Comparison of ENCODE assay signal across 16 cellular contexts in genomic region chr14:50063876-50064420, GRCh38. TPM values are rescaled to one million over a fixed set of nuclear protein-coding genes. Genes with fewer than 3 reads are reported as not detected.
A peak's percentile ranks its signal among the peaks of the same experiment; 100 is the strongest.
DNase-seq lines count a peak whose midpoint lies in the region; ATAC-seq, FAIRE-seq and TF ChIP-seq lines count a peak whose summit lies in the region.
"Had no signal": no experiment of that assay in that cellular context is flagged by ENCODE, and none has a peak within 500 bp of the region (broad histone marks: within the 10 kb centered on the region; RNA-seq: fewer than 3 reads in every experiment).

No MANE protein-coding gene starts in this region.

- ATAC-seq in activated CD8-positive, alpha-beta T cell treated with anti-CD3 and anti-CD28 coated beads for 36 hours: no peak
- ATAC-seq in naive B cell (ENCODE audit: low read depth in 2 of 2) (no peak), GM21717 (IDR thresholded peaks at IDR 0.05; ENCODE audit: unreplicated experiment) (no peak)

- H3K4me3 ChIP-seq in BLaER1 treated with 17β-estradiol and CSF1 and Interleukin-3, amounts not matched to agents 10 nM and 100 nM: no peak overlapping the region; a peak in 1 of 20 replicates
- H3K4me3 ChIP-seq in HAP-1: no peak overlapping the region
- H3K4me3 ChIP-seq: ascending aorta, BLaER1, dorsolateral prefrontal cortex, MG63 had no signal

- peaks cover 20% of the 10 kb centered on the region for H3K36me3 Mint-ChIP-seq in activated CD8-positive, alpha-beta T cell treated with anti-CD3 and anti-CD28 coated beads for 36 hours (ENCODE audit: low read depth)
- H3K36me3 Mint-ChIP-seq in naive B cell: no peaks in the 10 kb centered on the region

- POLR2A ChIA-PET in activated CD8-positive, alpha-beta T cell treated with anti-CD3 and anti-CD28 coated beads for 36 hours (lab: Charles Lee): interaction anchor here (0.5 to 5.8 kb wide), 11 partner anchors 19 to 1521 kb away, joined by 3 to 78 read pairs (median 4); partner anchors contain the start of gene ARF6

- intact Hi-C loops in activated CD8-positive, alpha-beta T cell treated with anti-CD3 and anti-CD28 coated beads for 36 hours (cut with micrococcal nuclease): loop anchor here (2.0 kb wide), 1 partner anchor 25 kb away; no protein-coding TSS in a partner anchor

- peak overlapping the region; percentile 99 for H3K27ac Mint-ChIP-seq in activated CD8-positive, alpha-beta T cell treated with anti-CD3 and anti-CD28 coated beads for 36 hours
- H3K27ac Mint-ChIP-seq in naive B cell: peak overlapping the region; percentile 95 to 100 (median 98)
- H3K27ac Mint-ChIP-seq: progenitor cell of endocrine pancreas had no signal

- TF ChIP-seq POLR2A in GM12892 (IDR thresholded peaks at IDR 0.05; ENCODE audit: low read depth, low read length): no peak

- H3K9ac ChIP-seq in BLaER1 treated with 17β-estradiol and CSF1 and Interleukin-3, amounts not matched to agents 10 nM and 100 nM: peak overlapping the region in 9 of 11 experiments; percentile 10 to 72 (median 24); a peak in 14 of 22 replicates
- H3K9ac ChIP-seq: BLaER1 had no signal

- H3K27ac ChIP-seq in BLaER1 treated with 17β-estradiol and CSF1 and Interleukin-3, amounts not matched to agents 10 nM and 100 nM: peak overlapping the region; percentile 90 to 99 (median 99); a peak in 20 of 22 replicates
- H3K27ac ChIP-seq: ascending aorta, BLaER1, dorsolateral prefrontal cortex had no signal

- peak overlapping the region in 10 of 11 experiments; percentile 19 to 95 (median 86); a peak in 19 of 22 replicates for H3K4me2 ChIP-seq in BLaER1 treated with 17β-estradiol and CSF1 and Interleukin-3, amounts not matched to agents 10 nM and 100 nM

- CTCF ChIA-PET in activated CD8-positive, alpha-beta T cell treated with anti-CD3 and anti-CD28 coated beads for 36 hours (lab: Charles Lee): interaction anchor here (0.9 to 6.4 kb wide), 8 partner anchors 18 to 212 kb away, joined by 3 to 63 read pairs (median 4); partner anchors contain the start of gene NEMF

- peaks cover 82% of the 10 kb centered on the region for H3K4me1 Mint-ChIP-seq in activated CD8-positive, alpha-beta T cell treated with anti-CD3 and anti-CD28 coated beads for 36 hours (ENCODE audit: low read depth)
- H3K4me1 Mint-ChIP-seq in naive B cell: peaks cover 55 to 89% (median 69%) of the 10 kb centered on the region in 3 donors

- peak; percentile 38 for FAIRE-seq in GM12892 (lab: Jason Lieb, UNC)

- no peak for TF ChIP-seq CTCF in activated CD8-positive, alpha-beta T cell treated with anti-CD3 and anti-CD28 coated beads for 36 hours (IDR thresholded peaks at IDR 0.05)

- in situ Hi-C loops in HAP-1 (cut with MboI; ENCODE audit: low sequenced_read_pairs): no loop called here

- no peaks in the 10 kb centered on the region for H3K9me3 ChIP-seq in BLaER1 treated with 17β-estradiol and CSF1 and Interleukin-3, amounts not matched to agents 10 nM and 100 nM (replicated peaks in 1 of 11)
- H3K9me3 ChIP-seq in HAP-1: no peaks in the 10 kb centered on the region
- H3K9me3 ChIP-seq: ascending aorta, BLaER1, MG63 had no signal

- H3K4me1 ChIP-seq in BLaER1 treated with 17β-estradiol and CSF1 and Interleukin-3, amounts not matched to agents 10 nM and 100 nM: peaks cover 52 to 92% (median 72%) of the 10 kb centered on the region in 10 experiments
- peaks cover 17% of the 10 kb centered on the region for H3K4me1 ChIP-seq in HAP-1

- H3K36me3 ChIP-seq in BLaER1 treated with 17β-estradiol and CSF1 and Interleukin-3, amounts not matched to agents 10 nM and 100 nM: no peaks in the 10 kb centered on the region
- no peaks in the 10 kb centered on the region for H3K36me3 ChIP-seq in HAP-1 (replicated peaks)
- H3K36me3 ChIP-seq: ascending aorta, BLaER1, MG63 had no signal

- H3K27me3 ChIP-seq in BLaER1 treated with 17β-estradiol and CSF1 and Interleukin-3, amounts not matched to agents 10 nM and 100 nM: no peaks in the 10 kb centered on the region
- H3K27me3 ChIP-seq in HAP-1 (ENCODE audit: low read depth): no peaks in the 10 kb centered on the region
- H3K27me3 ChIP-seq: ascending aorta, BLaER1, dorsolateral prefrontal cortex, MG63 had no signal

- no peak overlapping the region for H3K4me3 Mint-ChIP-seq in activated CD8-positive, alpha-beta T cell treated with anti-CD3 and anti-CD28 coated beads for 36 hours
- H3K4me3 Mint-ChIP-seq in naive B cell: peak overlapping the region in 5 of 8 donors; percentile 35 to 66 (median 45)

- no peaks in the 10 kb centered on the region for H3K27me3 Mint-ChIP-seq in activated CD8-positive, alpha-beta T cell treated with anti-CD3 and anti-CD28 coated beads for 36 hours
- H3K27me3 Mint-ChIP-seq in naive B cell: no peaks in the 10 kb centered on the region

- H3K9me3 Mint-ChIP-seq in activated CD8-positive, alpha-beta T cell treated with anti-CD3 and anti-CD28 coated beads for 36 hours: no peaks in the 10 kb centered on the region
- H3K9me3 Mint-ChIP-seq in naive B cell: no peaks in the 10 kb centered on the region

- DNase-seq in GM12892 (ENCODE audit: insufficient read length) (no peak), naive B cell (no peak), HAP-1 (ENCODE audit: low spot score in 2 of 2) (no peak), COLO829 (ENCODE audit: low spot score) (no peak), mucosa of gallbladder (ENCODE audit: low spot score) (no peak)
- DNase-seq in activated CD8-positive, alpha-beta T cell treated with anti-CD3 and anti-CD28 coated beads for 36 hours: no peak
- DNase-seq: dorsolateral prefrontal cortex; H7; MG63; midbrain; stimulated activated CD4-positive, alpha-beta T cell treated with anti-CD3 and anti-CD28 coated beads, Interleukin-1b, Interleukin-23, amount 100 ng/mL, for 48 hours had no signal

- H4K20me1 ChIP-seq in BLaER1 treated with 17β-estradiol and CSF1 and Interleukin-3, amounts not matched to agents 10 nM and 100 nM: no peaks in the 10 kb centered on the region
- H4K20me1 ChIP-seq: BLaER1 had no signal

RNA-seq across cellular contexts. Expression of gene VCPKMT, which starts 52.4 kb away (rescaled TPM):
- polyA plus RNA-seq in GM12892 (2012; ENCODE audit: missing spikeins): 10.9 TPM
- total RNA-seq in activated CD8-positive, alpha-beta T cell treated with anti-CD3 and anti-CD28 coated beads for 36 hours: 10 to 100 TPM; 11.4 to 11.6 TPM
- 10 to 100 TPM; 24.5 to 43.3 (median 36.5) TPM for polyA plus RNA-seq in naive B cell (ENCODE audit: low read depth in 6 of 6)
- 6.3 TPM for total RNA-seq in mucosa of gallbladder
- total RNA-seq: ascending aorta had no signal
